1 cellular context compared by ENCODE assay signal in genomic region chr7:131826960-131827359, GRCh38.
TF ChIP-seq lines count a peak whose summit lies in the region.

No MANE protein-coding gene starts in this region.

TF ChIP-seq in WTC11, 78 proteins besides CTCF, POLR2A, EP300 and RAD21 (continued from another document):
- TF ChIP-seq ARID4B (CRISPR knock-in tag; IDR thresholded peaks at IDR 0.05; ENCODE audit: borderline replicate concordance) (no peak), SMAD3 (CRISPR knock-in tag; IDR thresholded peaks at IDR 0.05; ENCODE audit: borderline replicate concordance) (no peak), NFE2L1 (CRISPR knock-in tag; IDR thresholded peaks at IDR 0.05) (no peak), USF2 (CRISPR knock-in tag; IDR thresholded peaks at IDR 0.05) (no peak), ZNF416 (CRISPR knock-in tag; IDR thresholded peaks at IDR 0.05) (no peak), ZNF121 (CRISPR knock-in tag; IDR thresholded peaks at IDR 0.05) (no peak)
